8 cellular contexts compared by ENCODE assay signal in genomic region chr4:1290165-1290977, GRCh38. TPM values are rescaled to one million over a fixed set of nuclear protein-coding genes. Genes with fewer than 3 reads are reported as not detected.
DNase-seq lines count a peak whose midpoint lies in the region; ATAC-seq and TF ChIP-seq lines count a peak whose summit lies in the region.

No MANE protein-coding gene starts in this region.

- H3K27ac ChIP-seq in CD4-positive, alpha-beta T cell (ENCODE audit: low read depth, low read length) = peak overlapping the region; percentile 47
- H3K27ac ChIP-seq in neural progenitor cell = no peak overlapping the region

- CTCF ChIA-PET in CD4-positive, alpha-beta T cell (lab: Charles Lee) = interaction anchor here (1.1 to 4.3 kb wide), 4 partner anchors 23 to 56 kb away, joined by 3 to 26 read pairs (median 10); partner anchors contain the start of gene UVSSA

- H3K27me3 ChIP-seq in CD4-positive, alpha-beta T cell (ENCODE audit: control insufficient read depth, insufficient read depth, low read length) = no peaks in the 10 kb centered on the region
- peaks cover 3% of the 10 kb centered on the region for H3K27me3 ChIP-seq in neural progenitor cell

- H3K9me3 Mint-ChIP-seq in CD4-positive, alpha-beta T cell = no peaks in the 10 kb centered on the region
- no peaks in the 10 kb centered on the region for H3K9me3 Mint-ChIP-seq in neural progenitor cell

- H3K79me2 ChIP-seq in neural progenitor cell (ENCODE audit: low read depth) = peaks cover 57% of the 10 kb centered on the region

- H3K9ac ChIP-seq in neural progenitor cell = peak overlapping the region; percentile 93

- peak in 1 of 10 experiments; percentile 18 for DNase-seq in CD4-positive, alpha-beta T cell
- DNase-seq in RKO (ENCODE audit: low spot score) = peak; percentile 66
- no peak for DNase-seq in epithelial cell of proximal tubule (ENCODE audit: low read depth)
- DNase-seq in neural progenitor cell (ENCODE audit: low spot score) = no peak
- DNase-seq in NCI-H774 (lab: John Stamatoyannopoulos, UW) = no peak
- no peak for DNase-seq in 8988T
- DNase-seq in anterior cingulate cortex (lab: John Stamatoyannopoulos, UW) = no peak

- no peak overlapping the region for H2AFZ ChIP-seq in neural progenitor cell (replicated peaks)

- H4K20me1 ChIP-seq in neural progenitor cell (ENCODE audit: low read depth) = peaks cover 52% of the 10 kb centered on the region

- H3K4me1 ChIP-seq in neural progenitor cell = peaks cover 12% of the 10 kb centered on the region

- peak overlapping the region; percentile 100 for H3K4me2 ChIP-seq in neural progenitor cell

- intact Hi-C loops in CD4-positive, alpha-beta T cell (cut with DNase I, micrococcal nuclease) = no loop called here

- peak overlapping the region; percentile 93 for H3K27ac Mint-ChIP-seq in CD4-positive, alpha-beta T cell
- peak overlapping the region; percentile 91 for H3K27ac Mint-ChIP-seq in neural progenitor cell

- POLR2A ChIA-PET in CD4-positive, alpha-beta T cell (lab: Charles Lee) = interaction anchor here (1.0 to 3.2 kb wide), 13 partner anchors 9 to 315 kb away, joined by 3 to 49 read pairs (median 5); partner anchors contain the start of genes CTBP1 and UVSSA

- H3K4me3 Mint-ChIP-seq in CD4-positive, alpha-beta T cell = peak overlapping the region; percentile 93
- H3K4me3 Mint-ChIP-seq in neural progenitor cell = peak overlapping the region; percentile 91

- H3K9me3 ChIP-seq in CD4-positive, alpha-beta T cell (ENCODE audit: control insufficient read depth, low read length) = no peaks in the 10 kb centered on the region
- H3K9me3 ChIP-seq in neural progenitor cell (ENCODE audit: low read depth) = no peaks in the 10 kb centered on the region

- H3F3A ChIP-seq in neural progenitor cell (ENCODE audit: low read depth) = no peaks in the 10 kb centered on the region

- no peaks in the 10 kb centered on the region for H3K27me3 Mint-ChIP-seq in CD4-positive, alpha-beta T cell
- no peaks in the 10 kb centered on the region for H3K27me3 Mint-ChIP-seq in neural progenitor cell (ENCODE audit: insufficient read depth, low read depth)

- no peak for ATAC-seq in CD4-positive, alpha-beta T cell (ENCODE audit: poor library complexity)
- peak; percentile 10 for ATAC-seq in GM21447 (IDR thresholded peaks at IDR 0.05; ENCODE audit: unreplicated experiment)

- no peaks in the 10 kb centered on the region for H3K36me3 ChIP-seq in neural progenitor cell

- TF ChIP-seq CTCF in CD4-positive, alpha-beta T cell (IDR thresholded peaks at IDR 0.05) = no peak
- TF ChIP-seq CTCF in epithelial cell of proximal tubule (conservative IDR thresholded peaks at IDR 0.05; ENCODE audit: low read depth, low read length) (no peak), neural progenitor cell (IDR thresholded peaks at IDR 0.05) (no peak)

- H3K4me3 ChIP-seq in epithelial cell of proximal tubule (ENCODE audit: low read depth, low read length) (peak overlapping the region; percentile 94), neural progenitor cell (peak overlapping the region; percentile 90)

- H3K4me1 Mint-ChIP-seq in CD4-positive, alpha-beta T cell (ENCODE audit: low read depth) = peaks cover 46% of the 10 kb centered on the region
- peaks cover 22% of the 10 kb centered on the region for H3K4me1 Mint-ChIP-seq in neural progenitor cell

- H3K36me3 Mint-ChIP-seq in CD4-positive, alpha-beta T cell (ENCODE audit: low read depth) = peaks cover 10% of the 10 kb centered on the region
- H3K36me3 Mint-ChIP-seq in neural progenitor cell = peaks cover 3% of the 10 kb centered on the region

RNA-seq across cellular contexts. Expression of gene MAEA, which starts 0.7 kb away (rescaled TPM):
- 10 to 100 TPM; 61.5 to 63.2 TPM for total RNA-seq in CD4-positive, alpha-beta T cell
- 72.3 and 114 TPM in 2 replicates for total RNA-seq in epithelial cell of proximal tubule
- total RNA-seq in neural progenitor cell (ENCODE audit: low replicate concordance) = 38.2 and 68.6 TPM in 2 replicates

RNA-seq across cellular contexts. Expression of gene CTBP1, which starts 41.4 kb away (rescaled TPM):
- total RNA-seq in CD4-positive, alpha-beta T cell = 100 to 1,000 TPM; 132 to 148 TPM
- total RNA-seq in epithelial cell of proximal tubule (272 and 334 TPM in 2 replicates), neural progenitor cell (ENCODE audit: low replicate concordance) (171 and 243 TPM in 2 replicates)

RNA-seq across cellular contexts. Expression of gene UVSSA, which starts 56.6 kb away (rescaled TPM):
- total RNA-seq in CD4-positive, alpha-beta T cell = 10 to 100 TPM; 31.1 to 33.1 TPM
- 3.5 and 4.0 TPM in 2 replicates for total RNA-seq in epithelial cell of proximal tubule
- total RNA-seq in neural progenitor cell (ENCODE audit: low replicate concordance) = 10.9 and 19.2 TPM in 2 replicates
